In genomic region chr16:29802416-29802935, GRCh38 we compare ENCODE assay signal across 1 cellular context.
TF ChIP-seq lines count a peak whose summit lies in the region.

No MANE protein-coding gene starts in this region.

TF ChIP-seq in K562, 482 proteins besides CTCF, POLR2A, EP300 and RAD21:
- TF ChIP-seq, protein P1, sequence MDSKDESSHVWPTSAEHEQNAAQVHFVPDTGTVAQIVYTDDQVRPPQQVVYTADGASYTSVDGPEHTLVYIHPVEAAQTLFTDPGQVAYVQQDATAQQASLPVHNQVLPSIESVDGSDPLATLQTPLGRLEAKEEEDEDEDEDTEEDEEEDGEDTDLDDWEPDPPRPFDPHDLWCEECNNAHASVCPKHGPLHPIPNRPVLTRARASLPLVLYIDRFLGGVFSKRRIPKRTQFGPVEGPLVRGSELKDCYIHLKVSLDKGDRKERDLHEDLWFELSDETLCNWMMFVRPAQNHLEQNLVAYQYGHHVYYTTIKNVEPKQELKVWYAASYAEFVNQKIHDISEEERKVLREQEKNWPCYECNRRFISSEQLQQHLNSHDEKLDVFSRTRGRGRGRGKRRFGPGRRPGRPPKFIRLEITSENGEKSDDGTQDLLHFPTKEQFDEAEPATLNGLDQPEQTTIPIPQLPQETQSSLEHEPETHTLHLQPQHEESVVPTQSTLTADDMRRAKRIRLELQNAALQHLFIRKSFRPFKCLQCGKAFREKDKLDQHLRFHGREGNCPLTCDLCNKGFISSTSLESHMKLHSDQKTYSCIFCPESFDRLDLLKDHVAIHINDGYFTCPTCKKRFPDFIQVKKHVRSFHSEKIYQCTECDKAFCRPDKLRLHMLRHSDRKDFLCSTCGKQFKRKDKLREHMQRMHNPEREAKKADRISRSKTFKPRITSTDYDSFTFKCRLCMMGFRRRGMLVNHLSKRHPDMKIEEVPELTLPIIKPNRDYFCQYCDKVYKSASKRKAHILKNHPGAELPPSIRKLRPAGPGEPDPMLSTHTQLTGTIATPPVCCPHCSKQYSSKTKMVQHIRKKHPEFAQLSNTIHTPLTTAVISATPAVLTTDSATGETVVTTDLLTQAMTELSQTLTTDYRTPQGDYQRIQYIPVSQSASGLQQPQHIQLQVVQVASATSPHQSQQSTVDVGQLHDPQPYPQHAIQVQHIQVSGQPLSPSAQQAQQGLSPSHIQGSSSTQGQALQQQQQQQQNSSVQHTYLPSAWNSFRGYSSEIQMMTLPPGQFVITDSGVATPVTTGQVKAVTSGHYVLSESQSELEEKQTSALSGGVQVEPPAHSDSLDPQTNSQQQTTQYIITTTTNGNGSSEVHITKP (IDR thresholded peaks at IDR 0.05; ENCODE audit: partially characterized antibody): peak; percentile 82
- TF ChIP-seq TAF1 (IDR thresholded peaks at IDR 0.05; ENCODE audit: control insufficient read depth, extremely low read depth, insufficient read depth, low read length, severe bottlenecking) (no peak), TGIF2 (CRISPR knock-in tag; IDR thresholded peaks at IDR 0.05) (no peak), ETV1 (tag; conservative IDR thresholded peaks at IDR 0.05; ENCODE audit: low read depth) (no peak), ZNF408 (CRISPR knock-in tag; IDR thresholded peaks at IDR 0.05; ENCODE audit: low read depth) (no peak), DACH1 (IDR thresholded peaks at IDR 0.05; ENCODE audit: partially characterized antibody) (no peak)
- TF ChIP-seq, protein P2, sequence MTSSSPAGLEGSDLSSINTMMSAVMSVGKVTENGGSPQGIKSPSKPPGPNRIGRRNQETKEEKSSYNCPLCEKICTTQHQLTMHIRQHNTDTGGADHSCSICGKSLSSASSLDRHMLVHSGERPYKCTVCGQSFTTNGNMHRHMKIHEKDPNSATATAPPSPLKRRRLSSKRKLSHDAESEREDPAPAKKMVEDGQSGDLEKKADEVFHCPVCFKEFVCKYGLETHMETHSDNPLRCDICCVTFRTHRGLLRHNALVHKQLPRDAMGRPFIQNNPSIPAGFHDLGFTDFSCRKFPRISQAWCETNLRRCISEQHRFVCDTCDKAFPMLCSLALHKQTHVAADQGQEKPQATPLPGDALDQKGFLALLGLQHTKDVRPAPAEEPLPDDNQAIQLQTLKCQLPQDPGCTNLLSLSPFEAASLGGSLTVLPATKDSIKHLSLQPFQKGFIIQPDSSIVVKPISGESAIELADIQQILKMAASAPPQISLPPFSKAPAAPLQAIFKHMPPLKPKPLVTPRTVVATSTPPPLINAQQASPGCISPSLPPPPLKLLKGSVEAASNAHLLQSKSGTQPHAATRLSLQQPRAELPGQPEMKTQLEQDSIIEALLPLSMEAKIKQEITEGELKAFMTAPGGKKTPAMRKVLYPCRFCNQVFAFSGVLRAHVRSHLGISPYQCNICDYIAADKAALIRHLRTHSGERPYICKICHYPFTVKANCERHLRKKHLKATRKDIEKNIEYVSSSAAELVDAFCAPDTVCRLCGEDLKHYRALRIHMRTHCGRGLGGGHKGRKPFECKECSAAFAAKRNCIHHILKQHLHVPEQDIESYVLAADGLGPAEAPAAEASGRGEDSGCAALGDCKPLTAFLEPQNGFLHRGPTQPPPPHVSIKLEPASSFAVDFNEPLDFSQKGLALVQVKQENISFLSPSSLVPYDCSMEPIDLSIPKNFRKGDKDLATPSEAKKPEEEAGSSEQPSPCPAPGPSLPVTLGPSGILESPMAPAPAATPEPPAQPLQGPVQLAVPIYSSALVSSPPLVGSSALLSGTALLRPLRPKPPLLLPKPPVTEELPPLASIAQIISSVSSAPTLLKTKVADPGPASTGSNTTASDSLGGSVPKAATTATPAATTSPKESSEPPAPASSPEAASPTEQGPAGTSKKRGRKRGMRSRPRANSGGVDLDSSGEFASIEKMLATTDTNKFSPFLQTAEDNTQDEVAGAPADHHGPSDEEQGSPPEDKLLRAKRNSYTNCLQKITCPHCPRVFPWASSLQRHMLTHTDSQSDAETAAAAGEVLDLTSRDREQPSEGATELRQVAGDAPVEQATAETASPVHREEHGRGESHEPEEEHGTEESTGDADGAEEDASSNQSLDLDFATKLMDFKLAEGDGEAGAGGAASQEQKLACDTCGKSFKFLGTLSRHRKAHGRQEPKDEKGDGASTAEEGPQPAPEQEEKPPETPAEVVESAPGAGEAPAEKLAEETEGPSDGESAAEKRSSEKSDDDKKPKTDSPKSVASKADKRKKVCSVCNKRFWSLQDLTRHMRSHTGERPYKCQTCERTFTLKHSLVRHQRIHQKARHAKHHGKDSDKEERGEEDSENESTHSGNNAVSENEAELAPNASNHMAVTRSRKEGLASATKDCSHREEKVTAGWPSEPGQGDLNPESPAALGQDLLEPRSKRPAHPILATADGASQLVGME (CRISPR knock-in tag; IDR thresholded peaks at IDR 0.05): no peak
